Comparison of ENCODE assay signal across 8 cellular contexts in genomic region chr4:153223935-153224334, GRCh38. TPM values are rescaled to one million over a fixed set of nuclear protein-coding genes. Genes with fewer than 3 reads are reported as not detected.
A peak's percentile ranks its signal among the peaks of the same experiment; 100 is the strongest.
DNase-seq lines count a peak whose midpoint lies in the region; ATAC-seq, FAIRE-seq and TF ChIP-seq lines count a peak whose summit lies in the region.

No MANE protein-coding gene starts in this region.

- no peak overlapping the region for H3K4ac ChIP-seq in H1 (replicated peaks; ENCODE audit: insufficient read length, low read depth, low read length)

- FAIRE-seq in H1 (lab: Jason Lieb, UNC): no peak

- POLR2A ChIA-PET in H1 (lab: Charles Lee; ENCODE audit: partially characterized antibody): interaction anchor here (0.6 to 3.0 kb wide), 6 partner anchors 9 to 118 kb away, joined by 3 to 9 read pairs (median 6); no protein-coding TSS in a partner anchor
- POLR2A ChIA-PET in naive thymus-derived CD8-positive, alpha-beta T cell (lab: Charles Lee): interaction anchor here (1.0 kb wide), 1 partner anchor 9 kb away, joined by 3 read pairs; no protein-coding TSS in a partner anchor
- POLR2A ChIA-PET in Caco-2 (lab: Charles Lee): no interaction called here

- CTCF ChIA-PET in H1 (lab: Charles Lee; ENCODE audit: partially characterized antibody) (interaction anchor here (0.8 to 3.2 kb wide), 8 partner anchors 9 to 71 kb away, joined by 3 to 25 read pairs (median 4); partner anchors contain the start of gene TRIM2), Caco-2 (lab: Charles Lee) (interaction anchor here (0.7 kb wide), 1 partner anchor 28 kb away, joined by 3 read pairs; no protein-coding TSS in a partner anchor)

- peak overlapping the region; percentile 39 to 87 (median 77) for H3K4me3 Mint-ChIP-seq in CD4-positive, CD25-positive, alpha-beta regulatory T cell
- H3K4me3 Mint-ChIP-seq in naive thymus-derived CD8-positive, alpha-beta T cell: peak overlapping the region; percentile 82 to 93 (median 90)
- H3K4me3 Mint-ChIP-seq in Caco-2 (ENCODE audit: unreplicated experiment): no peak overlapping the region

- H3K79me1 ChIP-seq in H1 (ENCODE audit: low read depth, low read length): peaks cover 4% of the 10 kb centered on the region

- H2BK12ac ChIP-seq in H1 (ENCODE audit: low read depth, low read length): no peak overlapping the region

- H3K36me3 ChIP-seq in CD4-positive, CD25-positive, alpha-beta regulatory T cell (ENCODE audit: control insufficient read depth, insufficient read depth, low read length): no peaks in the 10 kb centered on the region
- H3K36me3 ChIP-seq in H1 (ENCODE audit: control insufficient read depth in 2 of 4, insufficient read depth in 4 of 4, low read length in 3 of 4) (peaks cover 0 to 4% (median 0%) of the 10 kb centered on the region in 4 experiments; a peak in 2 of 8 replicates), Caco-2 (ENCODE audit: control insufficient read depth, insufficient read depth, low read length) (peaks cover 2% of the 10 kb centered on the region; the same call in 1 of the 2 replicates)

- H3K23ac ChIP-seq in H1 (ENCODE audit: insufficient read length): no peak overlapping the region

- H2BK20ac ChIP-seq in H1 (ENCODE audit: low read length): no peak overlapping the region

- H3K56ac ChIP-seq in H1 (replicated peaks; ENCODE audit: insufficient read length, low read depth, low read length): no peak overlapping the region

- no peak overlapping the region for H3K14ac ChIP-seq in H1 (ENCODE audit: insufficient read length)

- TF ChIP-seq CTCF in H1 (IDR thresholded peaks at IDR 0.05; ENCODE audit: control extremely low read depth in 1 of 3, insufficient read depth in 1 of 3, low read depth in 1 of 3, low read length in 3 of 3) (no peak), Caco-2 (IDR thresholded peaks at IDR 0.05; ENCODE audit: insufficient read depth in 1 of 2, low read depth in 1 of 2, low read length in 1 of 2, severe bottlenecking in 1 of 2, unreplicated experiment in 1 of 2) (no peak)

- H2AFZ ChIP-seq in H1 (ENCODE audit: low read length): no peak overlapping the region

- TF ChIP-seq RAD21 in H1 (IDR thresholded peaks at IDR 0.05 in 1 of 2, conservative IDR thresholded peaks at IDR 0.05 in 1 of 2; ENCODE audit: low read depth in 2 of 2, low read length in 2 of 2): no peak

- H3K9me3 Mint-ChIP-seq in CD4-positive, CD25-positive, alpha-beta regulatory T cell: peaks cover 0 to 2% (median 0%) of the 10 kb centered on the region in 7 donors
- H3K9me3 Mint-ChIP-seq in naive thymus-derived CD8-positive, alpha-beta T cell: peaks cover 0 to 6% (median 0%) of the 10 kb centered on the region in 9 donors
- no peaks in the 10 kb centered on the region for H3K9me3 Mint-ChIP-seq in Caco-2 (ENCODE audit: unreplicated experiment)

- no TSS peak for BruUV-seq in Caco-2 (replicated peaks; lab: Mats Ljungman, UMichigan)

- no peak overlapping the region for H2BK120ac ChIP-seq in H1 (replicated peaks; ENCODE audit: low read depth, low read length)

- peak overlapping the region; percentile 85 to 92; a peak in 3 of 4 replicates for H3K4me2 ChIP-seq in H1 (ENCODE audit: insufficient read depth in 1 of 2, low read depth in 2 of 2, low read length in 2 of 2)

- WGBS in H1 (ENCODE audit: extremely low coverage in 1 of 2, insufficient coverage in 1 of 2, insufficient read length in 1 of 2, insufficient replicate concordance in 2 of 2, low coverage in 1 of 2, low lambda C conversion rate in 2 of 2, missing lambda C conversion rate in 1 of 2), 2 experiments: 53% methylated on average over 1 of the region's 1 CpG; no CpG with 5 or more reads in 1 of the 2 experiments

- H3K9me3 ChIP-seq in CD4-positive, CD25-positive, alpha-beta regulatory T cell (ENCODE audit: control insufficient read depth in 2 of 2, low read length in 2 of 2): peaks cover 0 to 4% of the 10 kb centered on the region in 2 experiments
- H3K9me3 ChIP-seq in H1 (ENCODE audit: insufficient read depth in 2 of 2, low read depth in 1 of 2, low read length in 1 of 2) (0 out of 4 replicates have a peak, but pooled peaks cover 0 to 3% of the 10 kb centered on the region in 2 experiments), Caco-2 (no peaks in the 10 kb centered on the region)

- H3K27me3 Mint-ChIP-seq in CD4-positive, CD25-positive, alpha-beta regulatory T cell: peaks cover 39% of the 10 kb centered on the region
- H3K27me3 Mint-ChIP-seq in naive thymus-derived CD8-positive, alpha-beta T cell: peaks cover 0 to 5% (median 2%) of the 10 kb centered on the region in 5 donors
- H3K27me3 Mint-ChIP-seq in Caco-2 (ENCODE audit: insufficient read depth, unreplicated experiment): no peaks in the 10 kb centered on the region

- TF ChIP-seq EP300 in H1 (IDR thresholded peaks at IDR 0.05; ENCODE audit: borderline replicate concordance in 1 of 2, low read depth in 2 of 2, low read length in 2 of 2): no peak

- H4K20me1 ChIP-seq in H1 (replicated peaks in 1 of 2; ENCODE audit: control insufficient read depth in 1 of 2, insufficient read depth in 2 of 2, low read length in 2 of 2): peaks cover 0 to 3% of the 10 kb centered on the region in 2 experiments

- peaks cover 18% of the 10 kb centered on the region; the same call in 1 of the 2 replicates for H3K23me2 ChIP-seq in H1 (ENCODE audit: low read depth, low read length)

- H2BK15ac ChIP-seq in H1 (ENCODE audit: low read length): no peak overlapping the region

- no peak overlapping the region for H2BK5ac ChIP-seq in H1 (ENCODE audit: low read depth, low read length)

- H4K5ac ChIP-seq in H1 (ENCODE audit: insufficient read length, low read depth, low read length): no peak overlapping the region

- peaks cover 15% of the 10 kb centered on the region for H3K27me3 ChIP-seq in CD4-positive, CD25-positive, alpha-beta regulatory T cell (ENCODE audit: control insufficient read depth, insufficient read depth, low read length)
- H3K27me3 ChIP-seq in H1 (replicated peaks in 1 of 4; ENCODE audit: control insufficient read depth in 3 of 4, extremely low read depth in 1 of 4, insufficient read depth in 3 of 4, low read length in 3 of 4): peaks cover 0 to 10% (median 4%) of the 10 kb centered on the region in 4 experiments; a peak in 3 of 7 replicates
- H3K27me3 ChIP-seq in Caco-2 (replicated peaks; ENCODE audit: control insufficient read depth, insufficient read depth, low read length): no peaks in the 10 kb centered on the region

- peaks cover 22% of the 10 kb centered on the region for H3K4me1 ChIP-seq in CD4-positive, CD25-positive, alpha-beta regulatory T cell (ENCODE audit: control insufficient read depth, insufficient read depth, low read length, poor library complexity, severe bottlenecking)
- H3K4me1 ChIP-seq in H1 (replicated peaks in 1 of 4; ENCODE audit: control insufficient read depth in 3 of 4, insufficient read depth in 4 of 4, low read length in 3 of 4): no peaks in the 10 kb centered on the region; a peak in 2 of 7 replicates
- peaks cover 15% of the 10 kb centered on the region for H3K4me1 ChIP-seq in Caco-2

- no peak overlapping the region for H4K8ac ChIP-seq in H1 (ENCODE audit: extremely low read depth, insufficient read depth, low read length)

- no peak for DNase-seq in CD4-positive, CD25-positive, alpha-beta regulatory T cell
- DNase-seq in NCI-H2107 (lab: John Stamatoyannopoulos, UW) (peak; percentile 38), H1 (ENCODE audit: low read depth in 1 of 2, low spot score in 2 of 2) (no peak), NCI-H1694 treated with DMSO at 0.1 percent for 48 hours (lab: John Stamatoyannopoulos, UW) (no peak), Caco-2 (no peak)
- no peak for DNase-seq in naive thymus-derived CD8-positive, alpha-beta T cell

- H3K4me3 ChIP-seq in CD4-positive, CD25-positive, alpha-beta regulatory T cell (ENCODE audit: low read depth, low read length): peak overlapping the region; percentile 60
- H3K4me3 ChIP-seq in H1 (ENCODE audit: extremely low read depth in 1 of 4, insufficient read depth in 2 of 4, low read depth in 3 of 4, low read length in 4 of 4): peak overlapping the region in 1 of 4 experiments; percentile 66; a peak in 4 of 8 replicates
- H3K4me3 ChIP-seq in Caco-2 (ENCODE audit: low read depth, low read length): no peak overlapping the region

- intact Hi-C loops in Caco-2 (cut with micrococcal nuclease; ENCODE audit: unreplicated experiment): no loop called here

- peaks cover 0 to 18% of the 10 kb centered on the region in 2 experiments; a peak in 1 of 4 replicates for H3K79me2 ChIP-seq in H1 (ENCODE audit: control insufficient read depth in 1 of 2, insufficient read depth in 2 of 2, low read length in 2 of 2)

- H3K9ac ChIP-seq in H1 (replicated peaks in 1 of 4; ENCODE audit: extremely low read depth in 1 of 4, low read depth in 3 of 4, low read length in 3 of 4): no peak overlapping the region

- no peak for TF ChIP-seq POLR2A in H1 (IDR thresholded peaks at IDR 0.05; ENCODE audit: control extremely low read depth in 1 of 2, low read depth in 2 of 2, low read length in 2 of 2)

- H4K91ac ChIP-seq in H1 (replicated peaks; ENCODE audit: insufficient read length, low read length): no peak overlapping the region

- H3K36me3 Mint-ChIP-seq in CD4-positive, CD25-positive, alpha-beta regulatory T cell: no peaks in the 10 kb centered on the region
- H3K36me3 Mint-ChIP-seq in naive thymus-derived CD8-positive, alpha-beta T cell: no peaks in the 10 kb centered on the region
- H3K36me3 Mint-ChIP-seq in Caco-2 (ENCODE audit: insufficient read depth, unreplicated experiment): peaks cover 20% of the 10 kb centered on the region

- H3K27ac ChIP-seq in CD4-positive, CD25-positive, alpha-beta regulatory T cell (ENCODE audit: insufficient read depth, low read length, poor library complexity, severe bottlenecking): no peak overlapping the region
- no peak overlapping the region for H3K27ac ChIP-seq in H1 (ENCODE audit: low read depth, low read length)

- H3K18ac ChIP-seq in H1 (ENCODE audit: extremely low read depth, low read length): no peak overlapping the region

- H2AK5ac ChIP-seq in H1 (ENCODE audit: low read depth, low read length): no peak overlapping the region

- no peak for ATAC-seq in CD4-positive, CD25-positive, alpha-beta regulatory T cell (ENCODE audit: low read depth in 2 of 2)
- ATAC-seq in naive thymus-derived CD8-positive, alpha-beta T cell: no peak
- ATAC-seq in GM21447 (IDR thresholded peaks at IDR 0.05; ENCODE audit: unreplicated experiment) (no peak), HG02571 (IDR thresholded peaks at IDR 0.05; ENCODE audit: unreplicated experiment) (no peak)

- peaks cover 0 to 33% (median 18%) of the 10 kb centered on the region in 4 donors for H3K4me1 Mint-ChIP-seq in CD4-positive, CD25-positive, alpha-beta regulatory T cell
- peaks cover 20 to 46% (median 32%) of the 10 kb centered on the region in 4 donors for H3K4me1 Mint-ChIP-seq in naive thymus-derived CD8-positive, alpha-beta T cell
- peaks cover 2% of the 10 kb centered on the region for H3K4me1 Mint-ChIP-seq in Caco-2 (ENCODE audit: low read depth, unreplicated experiment)

- no peak overlapping the region for H3K27ac Mint-ChIP-seq in CD4-positive, CD25-positive, alpha-beta regulatory T cell
- H3K27ac Mint-ChIP-seq in naive thymus-derived CD8-positive, alpha-beta T cell: peak overlapping the region in 5 of 10 donors; percentile 5 to 52 (median 46)
- H3K27ac Mint-ChIP-seq in Caco-2 (ENCODE audit: unreplicated experiment): no peak overlapping the region

RNA-seq across cellular contexts. Expression of gene TRIM2, which starts 19.7 kb away (rescaled TPM):
- 3.8 TPM for total RNA-seq in CD4-positive, CD25-positive, alpha-beta regulatory T cell
- polyA plus RNA-seq in CD4-positive, CD25-positive, alpha-beta regulatory T cell: 1 to 10 TPM in 2 of 4 donors, under 1 TPM in 2; 0.56 to 1.1 (median 0.85) TPM
- 58.1 and 59.8 TPM in 2 replicates for total RNA-seq in H1 (2021; fragmentation: NEBNext Ultra II Directional; extraction: Animal tissue kit (Norgen Biotek cat#: 25700))
- 30.8 and 34.0 TPM in 2 replicates for polyA plus RNA-seq in H1 (2011; rRNA removed)
- polyA plus RNA-seq in H1 (2011; cell fraction: cytosol; rRNA removed): 30.1 TPM
- polyA plus RNA-seq in H1 (2011; cell fraction: nucleus; rRNA removed): 51.4 TPM
- 25.9 to 40.1 TPM (median 35.7 TPM) in 4 replicates for polyA plus RNA-seq in H1 (2012, experiment 1 of 2)
- polyA plus RNA-seq in H1 (2012, experiment 2 of 2): 7.1 TPM
- 20.5 TPM for polyA plus RNA-seq in H1 (2013, experiment 1 of 2)
- polyA plus RNA-seq in H1 (2013, experiment 2 of 2): 17.9 TPM
- 196 and 248 TPM in 2 replicates for polyA minus RNA-seq in H1 (2011; rRNA and poly(A)+ RNA removed)
- polyA minus RNA-seq in H1 (2011; cell fraction: cytosol; rRNA and poly(A)+ RNA removed): 78.7 TPM
- 117 TPM for polyA minus RNA-seq in H1 (2011; cell fraction: nucleus; rRNA and poly(A)+ RNA removed)
- total RNA-seq in naive thymus-derived CD8-positive, alpha-beta T cell: 1 to 10 TPM; 1.1 to 1.8 TPM
- polyA plus RNA-seq in naive thymus-derived CD8-positive, alpha-beta T cell: 1 to 10 TPM in 2 of 3 donors, under 1 TPM in 1; 0.71 to 1.7 (median 1.2) TPM
- 62.0 and 62.3 TPM in 2 replicates for total RNA-seq in Caco-2 (2022)

Comparison
In these comparisons a context has a peak if more than half of its experiments do, and no peak if none do; other contexts are left out.
1. RNA of gene TRIM2, which starts 19.7 kb away (total RNA-seq): 62.0 to 62.3 TPM in Caco-2 and 58.1 to 59.8 TPM in H1; 3.8 TPM in CD4-positive, CD25-positive, alpha-beta regulatory T cell (single experiment) and 1.1 to 1.8 TPM in naive thymus-derived CD8-positive, alpha-beta T cell; every median in the first group is over 10 times any median in the second.